ENCODE assay signal across 7 cellular contexts in genomic region chr3:170221924-170222646, GRCh38. TPM values are rescaled to one million over a fixed set of nuclear protein-coding genes. Genes with fewer than 3 reads are reported as not detected.
DNase-seq lines count a peak whose midpoint lies in the region; ATAC-seq and TF ChIP-seq lines count a peak whose summit lies in the region.

TSS of gene PRKCI (plus strand) at chr3:170222424. CDS start at chr3:170222670, 246 bp downstream.

- TF ChIP-seq POLR2A in GM18505 (IDR thresholded peaks at IDR 0.05; ENCODE audit: borderline replicate concordance, extremely low read depth, insufficient read depth, insufficient read length) = peak; percentile 63

- H2AFZ ChIP-seq in hepatocyte = peak within 1 kb of the TSS; percentile 74

- peak within 1 kb of the TSS; percentile 95 for H3K27ac ChIP-seq in hepatocyte

- ATAC-seq in GM18505 (IDR thresholded peaks at IDR 0.05; ENCODE audit: unreplicated experiment) (peak; percentile 96), HG02970 (IDR thresholded peaks at IDR 0.05; ENCODE audit: low FRiP score, unreplicated experiment) (peak; percentile 85)

- no peak for TF ChIP-seq CTCF in hepatocyte (IDR thresholded peaks at IDR 0.05; ENCODE audit: poor library complexity)

- no peaks in the 10 kb centered on the region for H3K36me3 ChIP-seq in hepatocyte (replicated peaks; ENCODE audit: insufficient read depth, low read depth)

- H3K4me1 ChIP-seq in hepatocyte (ENCODE audit: insufficient read depth) = peaks cover 15% of the 10 kb centered on the region

- H3K27me3 ChIP-seq in hepatocyte = no peaks in the 10 kb centered on the region

- under 1% methylated on average over 59 of the region's 60 CpGs for WGBS in hepatocyte (ENCODE audit: low lambda C conversion rate, missing lambda C conversion rate)

- DNase-seq in NCI-H2029 (lab: John Stamatoyannopoulos, UW) = peak; percentile 93
- DNase-seq in T1000 (lab: John Stamatoyannopoulos, UW) = peak; percentile 89
- DNase-seq in astrocyte of the hippocampus (ENCODE audit: low read depth, low spot score) = peak; percentile 98
- peak; percentile 98 for DNase-seq in hepatocyte (ENCODE audit: low spot score)
- peak; percentile 90 for DNase-seq in renal cortical epithelial cell (ENCODE audit: low read depth)

- H3K9me2 ChIP-seq in hepatocyte (replicated peaks; ENCODE audit: insufficient read depth) = no peaks in the 10 kb centered on the region

- peaks cover 6% of the 10 kb centered on the region for H4K20me1 ChIP-seq in hepatocyte (ENCODE audit: insufficient read depth, poor library complexity, severe bottlenecking)

- H3K4me2 ChIP-seq in hepatocyte = peak within 1 kb of the TSS; percentile 85

- H3K4me3 ChIP-seq in hepatocyte = peak within 1 kb of the TSS; percentile 65

- no peaks in the 10 kb centered on the region for H3K9me3 ChIP-seq in hepatocyte (ENCODE audit: low read depth)

- peaks cover 45% of the 10 kb centered on the region for H3K79me2 ChIP-seq in hepatocyte

RNA-seq across cellular contexts. Expression of gene PRKCI, which starts in this region (rescaled TPM):
- 47.3 and 51.8 TPM in 2 replicates for total RNA-seq in hepatocyte
- polyA plus RNA-seq in hepatocyte = 25.8 and 28.6 TPM in 2 replicates
- total RNA-seq in renal cortical epithelial cell = 150 and 167 TPM in 2 replicates

Comparison
In these comparisons a context has a peak if more than half of its experiments do, and no peak if none do; other contexts are left out.
1. Peak in every context shown above with its lines: DNase-seq, ATAC-seq, H3K4me3 ChIP-seq and H3K27ac ChIP-seq.